9 cellular contexts compared by ENCODE assay signal in the genomic region with DNA sequence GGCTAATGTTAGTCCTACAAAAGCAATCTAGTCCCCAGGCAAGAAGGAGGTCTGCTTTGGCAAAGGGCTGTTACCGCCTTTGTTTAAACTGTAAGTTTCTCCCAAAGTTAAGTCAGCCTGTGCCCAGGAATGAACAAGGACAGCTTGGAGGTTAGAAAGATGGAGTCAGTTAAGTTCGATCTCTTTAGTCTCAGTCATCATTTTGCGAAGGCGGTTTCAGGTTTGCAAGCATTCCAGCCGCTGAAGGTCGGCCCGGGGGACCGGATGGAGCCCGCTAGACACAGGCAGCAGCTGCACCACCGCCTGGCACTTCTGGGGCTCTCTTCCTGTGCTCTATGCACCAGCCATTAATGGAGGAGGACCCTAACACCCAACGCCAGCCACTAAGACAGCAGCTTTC.
DNase-seq lines count a peak whose midpoint lies in the region; ATAC-seq and TF ChIP-seq lines count a peak whose summit lies in the region.
"Had no signal": no experiment of that assay in that cellular context is flagged by ENCODE, and none has a peak within 500 bp of the region (broad histone marks: within the 10 kb centered on the region; RNA-seq: fewer than 3 reads in every experiment).

No MANE protein-coding gene starts in this region.

- H3K9ac ChIP-seq in duodenal mucosa (ENCODE audit: low read depth in 1 of 2, low read length in 2 of 2), result no peak overlapping the region

- H3K27me3 ChIP-seq in ACC112 (ENCODE audit: insufficient read depth, low read length), result no peaks in the 10 kb centered on the region
- H3K27me3 ChIP-seq in duodenal mucosa (ENCODE audit: control insufficient read depth in 1 of 2, insufficient read depth in 2 of 2, low read length in 2 of 2), result no peaks in the 10 kb centered on the region
- H3K27me3 ChIP-seq: dorsolateral prefrontal cortex had no signal

- H3K36me3 ChIP-seq in ACC112 (ENCODE audit: insufficient read depth, low read length) (no peaks in the 10 kb centered on the region), duodenal mucosa (ENCODE audit: control insufficient read depth in 1 of 2, insufficient read depth in 2 of 2, low read length in 2 of 2) (peaks cover 6 to 8% of the 10 kb centered on the region in 2 donors)

- no peaks in the 10 kb centered on the region for H3K36me3 Mint-ChIP-seq in IgD-negative memory B cell
- H3K36me3 Mint-ChIP-seq in nephron progenitor cell (ENCODE audit: low read depth), result peaks cover 5% of the 10 kb centered on the region

- H3K79me2 ChIP-seq in ACC112 (ENCODE audit: control insufficient read depth, insufficient read depth, low read length, unreplicated experiment), result peaks cover 81% of the 10 kb centered on the region

- peaks cover 55 to 72% (median 72%) of the 10 kb centered on the region in 3 donors for H3K4me1 Mint-ChIP-seq in IgD-negative memory B cell
- H3K4me1 Mint-ChIP-seq in nephron progenitor cell, result peaks cover 100% of the 10 kb centered on the region

- peaks cover 0 to 1% (median 0%) of the 10 kb centered on the region in 3 donors for H3K9me3 Mint-ChIP-seq in IgD-negative memory B cell
- H3K9me3 Mint-ChIP-seq in nephron progenitor cell, result no peaks in the 10 kb centered on the region

- no peak for TF ChIP-seq CTCF in nephron progenitor cell (IDR thresholded peaks at IDR 0.05)

- no peaks in the 10 kb centered on the region for H3K9me3 ChIP-seq in duodenal mucosa (ENCODE audit: control insufficient read depth in 1 of 2, low read length in 2 of 2)

- H3K4me3 Mint-ChIP-seq in IgD-negative memory B cell (peak overlapping the region in 1 of 4 donors; percentile 71), nephron progenitor cell (peak overlapping the region; percentile 30)

- H3K4me1 ChIP-seq in ACC112 (ENCODE audit: control insufficient read depth, insufficient read depth, low read length, unreplicated experiment) (peaks cover 36% of the 10 kb centered on the region), duodenal mucosa (ENCODE audit: control insufficient read depth in 1 of 2, insufficient read depth in 2 of 2, low read length in 2 of 2) (peaks cover 81 to 83% of the 10 kb centered on the region in 2 donors)

- no peak for ATAC-seq in GM21737 (IDR thresholded peaks at IDR 0.05; ENCODE audit: unreplicated experiment)
- no peak for ATAC-seq in HG02588 (IDR thresholded peaks at IDR 0.05; ENCODE audit: unreplicated experiment)

- no peak overlapping the region for H2AFZ ChIP-seq in ACC112 (ENCODE audit: low read length, unreplicated experiment)

- no peaks in the 10 kb centered on the region for H3K27me3 Mint-ChIP-seq in IgD-negative memory B cell
- H3K27me3 Mint-ChIP-seq in nephron progenitor cell (ENCODE audit: low read depth, poor library complexity), result peaks cover 3% of the 10 kb centered on the region

- H3K27ac Mint-ChIP-seq in IgD-negative memory B cell (peak overlapping the region in 2 of 3 donors; percentile 17 to 19), nephron progenitor cell (peak overlapping the region; percentile 99)

- DNase-seq in nephron progenitor cell, result no peak
- no peak for DNase-seq in kidney tubule cell (ENCODE audit: low spot score)
- no peak for DNase-seq in activated gamma-delta T cell treated with Interleukin-2 at 50 U/mL for 16 hours

- H3K4me3 ChIP-seq in ACC112 (ENCODE audit: low read depth, low read length) (no peak overlapping the region), duodenal mucosa (ENCODE audit: low read depth in 1 of 2, low read length in 2 of 2) (no peak overlapping the region)

- H3K27ac ChIP-seq in ACC112 (ENCODE audit: low read depth, low read length) (peak overlapping the region; percentile 98), duodenal mucosa (ENCODE audit: low read depth, low read length) (peak overlapping the region; percentile 81)
